21 cellular contexts compared by ENCODE assay signal in the genomic region with DNA sequence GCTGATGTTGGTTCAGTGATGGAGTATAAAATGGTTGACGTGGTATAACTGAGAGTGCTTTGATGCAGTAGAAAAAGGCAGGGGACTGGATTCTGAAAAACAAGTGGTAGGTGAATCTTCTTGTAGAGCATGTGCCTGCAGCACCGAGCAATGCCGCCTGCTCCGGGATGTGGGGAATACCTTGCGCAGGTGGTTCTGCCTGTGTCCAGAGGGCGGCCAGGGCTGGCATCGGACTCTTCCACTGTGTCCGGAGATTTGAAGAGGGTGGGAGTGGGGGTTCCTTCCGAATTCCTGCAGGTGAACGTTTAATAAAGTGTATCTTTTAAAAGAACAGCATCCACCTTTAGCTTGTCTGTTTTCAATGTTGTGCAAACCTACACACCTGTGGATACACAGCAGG.
DNase-seq lines count a peak whose midpoint lies in the region; TF ChIP-seq lines count a peak whose summit lies in the region.
"Had no signal": no experiment of that assay in that cellular context is flagged by ENCODE, and none has a peak within 500 bp of the region (broad histone marks: within the 10 kb centered on the region; RNA-seq: fewer than 3 reads in every experiment).

No MANE protein-coding gene starts in this region.

- H3K4me3 Mint-ChIP-seq in endothelial cell (ENCODE audit: unreplicated experiment) (no peak overlapping the region), immature natural killer cell (no peak overlapping the region)
- no peak overlapping the region for H3K4me3 Mint-ChIP-seq in activated CD4-positive, alpha-beta memory T cell treated with anti-CD3 and anti-CD28 coated beads for 36 hours
- H3K4me3 Mint-ChIP-seq: activated naive CD8-positive, alpha-beta T cell treated with anti-CD3 and anti-CD28 coated beads, Interleukin-2, amount 10 ng/mL, durations not matched to agents 7 days and 5 days; activated T-helper 1 cell treated with anti-CD3 and anti-CD28 coated beads, Interleukin-12 subunit alpha, Interleukin-12 subunit beta, Interleukin-2, Interleukin-4 antibody, amounts not matched to agents 30 ng/mL and 10 ng/mL and 1 ng/mL, durations not matched to agents 14 hours and 24 hours and 36 hours; CD8-positive, alpha-beta memory T cell had no signal

- no peak overlapping the region for H3K9ac ChIP-seq in muscle layer of colon (ENCODE audit: low read length)
- H3K9ac ChIP-seq: SK-N-SH had no signal

- TF ChIP-seq CTCF in HEK293 (tag by site-specific recombination; IDR thresholded peaks at IDR 0.05): no peak
- TF ChIP-seq CTCF in dorsolateral prefrontal cortex (IDR thresholded peaks at IDR 0.05 in 54 of 56, conservative IDR thresholded peaks at IDR 0.05 in 2 of 56; ENCODE audit: low read depth in 1 of 56, partially characterized antibody in 56 of 56): no peak
- TF ChIP-seq CTCF in endothelial cell (IDR thresholded peaks at IDR 0.05; ENCODE audit: unreplicated experiment): no peak

- H3K27ac Mint-ChIP-seq in endothelial cell (ENCODE audit: unreplicated experiment): no peak overlapping the region
- H3K27ac Mint-ChIP-seq in activated CD4-positive, alpha-beta memory T cell treated with anti-CD3 and anti-CD28 coated beads for 36 hours: no peak overlapping the region
- H3K27ac Mint-ChIP-seq in immature natural killer cell: no peak overlapping the region
- H3K27ac Mint-ChIP-seq: activated naive CD8-positive, alpha-beta T cell treated with anti-CD3 and anti-CD28 coated beads, Interleukin-2, amount 10 ng/mL, durations not matched to agents 7 days and 5 days; activated T-helper 1 cell treated with anti-CD3 and anti-CD28 coated beads, Interleukin-12 subunit alpha, Interleukin-12 subunit beta, Interleukin-2, Interleukin-4 antibody, amounts not matched to agents 30 ng/mL and 10 ng/mL and 1 ng/mL, durations not matched to agents 14 hours and 24 hours and 36 hours had no signal

- H3K27me3 ChIP-seq in dorsolateral prefrontal cortex: no peaks in the 10 kb centered on the region
- no peaks in the 10 kb centered on the region for H3K27me3 ChIP-seq in muscle layer of colon (ENCODE audit: control insufficient read depth in 1 of 2, insufficient read depth in 2 of 2, low read length in 2 of 2)
- H3K27me3 ChIP-seq: breast epithelium, pancreas, Peyer's patch had no signal

- peaks cover 21% of the 10 kb centered on the region for H3K36me3 Mint-ChIP-seq in endothelial cell (ENCODE audit: low read depth, unreplicated experiment)
- H3K36me3 Mint-ChIP-seq in activated CD4-positive, alpha-beta memory T cell treated with anti-CD3 and anti-CD28 coated beads for 36 hours: peaks cover 1% of the 10 kb centered on the region
- peaks cover 0 to 10% (median 3%) of the 10 kb centered on the region in 3 donors for H3K36me3 Mint-ChIP-seq in immature natural killer cell
- H3K36me3 Mint-ChIP-seq: activated naive CD8-positive, alpha-beta T cell treated with anti-CD3 and anti-CD28 coated beads, Interleukin-2, amount 10 ng/mL, durations not matched to agents 7 days and 5 days had no signal

- no peaks in the 10 kb centered on the region for H3K9me3 ChIP-seq in HEK293 (ENCODE audit: control insufficient read depth, insufficient read depth, low read depth, low read length)
- H3K9me3 ChIP-seq in muscle layer of colon (ENCODE audit: low read length): no peaks in the 10 kb centered on the region
- H3K9me3 ChIP-seq: breast epithelium, pancreas, Peyer's patch, SK-N-SH had no signal

- H3K4me3 ChIP-seq in HEK293 (ENCODE audit: low read depth, low read length) (no peak overlapping the region), dorsolateral prefrontal cortex (no peak overlapping the region), muscle layer of colon (ENCODE audit: low read depth in 1 of 2, low read length in 2 of 2) (no peak overlapping the region)
- H3K4me3 ChIP-seq: breast epithelium, pancreas, Peyer's patch had no signal

- H3K4me1 ChIP-seq in HEK293 (ENCODE audit: control insufficient read depth, insufficient read depth, low read length) (0 out of 2 replicates have a peak, but pooled peaks cover 5% of the 10 kb centered on the region), muscle layer of colon (ENCODE audit: insufficient read depth, low read length) (peaks cover 91% of the 10 kb centered on the region)

- H3K9me3 Mint-ChIP-seq in endothelial cell (ENCODE audit: unreplicated experiment): no peaks in the 10 kb centered on the region
- H3K9me3 Mint-ChIP-seq in activated CD4-positive, alpha-beta memory T cell treated with anti-CD3 and anti-CD28 coated beads for 36 hours: no peaks in the 10 kb centered on the region
- H3K9me3 Mint-ChIP-seq in immature natural killer cell: no peaks in the 10 kb centered on the region
- H3K9me3 Mint-ChIP-seq: activated naive CD8-positive, alpha-beta T cell treated with anti-CD3 and anti-CD28 coated beads, Interleukin-2, amount 10 ng/mL, durations not matched to agents 7 days and 5 days; activated T-helper 1 cell treated with anti-CD3 and anti-CD28 coated beads, Interleukin-12 subunit alpha, Interleukin-12 subunit beta, Interleukin-2, Interleukin-4 antibody, amounts not matched to agents 30 ng/mL and 10 ng/mL and 1 ng/mL, durations not matched to agents 14 hours and 24 hours and 36 hours; CD8-positive, alpha-beta memory T cell had no signal

- peak in 3 of 10 donors; percentile 7 to 36 (median 26) for DNase-seq in dorsolateral prefrontal cortex
- DNase-seq in substantia nigra (lab: John Stamatoyannopoulos, UW): no peak
- no peak for DNase-seq in DMS79 (lab: John Stamatoyannopoulos, UW)
- DNase-seq in endothelial cell (ENCODE audit: low spot score): no peak
- DNase-seq in activated CD4-positive, alpha-beta memory T cell treated with anti-CD3 and anti-CD28 coated beads for 36 hours: no peak
- no peak for DNase-seq in immature natural killer cell
- DNase-seq: activated CD4-positive, CD25-positive, alpha-beta regulatory T cell treated with anti-CD3 and anti-CD28 coated beads, Interleukin-2, amount 50 U/mL, for 72 hours; activated naive CD8-positive, alpha-beta T cell treated with anti-CD3 and anti-CD28 coated beads, Interleukin-2, amount 10 ng/mL, durations not matched to agents 7 days and 5 days; CD8-positive, alpha-beta memory T cell; DMS79 treated with DMSO at 0.1 percent for 48 hours; effector CD8-positive, alpha-beta T cell; NCI-H1417 treated with DMSO at 0.1 percent for 48 hours; SK-N-SH; stimulated activated CD4-positive, alpha-beta T cell treated with anti-CD3 and anti-CD28 coated beads, Interleukin-4, amount 100 ng/mL, for 4 hours; T1000 had no signal

- CTCF ChIA-PET in HEK293 (lab: Yijun Ruan, JAX): interaction anchor here (0.9 kb wide), 1 partner anchor 36 kb away, joined by 3 read pairs; no protein-coding TSS in a partner anchor
- CTCF ChIA-PET in activated CD4-positive, alpha-beta memory T cell treated with anti-CD3 and anti-CD28 coated beads for 36 hours (lab: Charles Lee): no interaction called here

- POLR2A ChIA-PET in HEK293 (lab: Yijun Ruan, JAX): no interaction called here
- POLR2A ChIA-PET in activated CD4-positive, alpha-beta memory T cell treated with anti-CD3 and anti-CD28 coated beads for 36 hours (lab: Charles Lee): no interaction called here

- H3K4me1 Mint-ChIP-seq in endothelial cell (ENCODE audit: unreplicated experiment) (no peaks in the 10 kb centered on the region), immature natural killer cell (no peaks in the 10 kb centered on the region)
- H3K4me1 Mint-ChIP-seq in activated CD4-positive, alpha-beta memory T cell treated with anti-CD3 and anti-CD28 coated beads for 36 hours (ENCODE audit: low read depth): no peaks in the 10 kb centered on the region
- H3K4me1 Mint-ChIP-seq: activated naive CD8-positive, alpha-beta T cell treated with anti-CD3 and anti-CD28 coated beads, Interleukin-2, amount 10 ng/mL, durations not matched to agents 7 days and 5 days; CD8-positive, alpha-beta memory T cell had no signal

- H3K27me3 Mint-ChIP-seq in endothelial cell (ENCODE audit: unreplicated experiment): peaks cover 6% of the 10 kb centered on the region
- no peaks in the 10 kb centered on the region for H3K27me3 Mint-ChIP-seq in activated CD4-positive, alpha-beta memory T cell treated with anti-CD3 and anti-CD28 coated beads for 36 hours
- no peaks in the 10 kb centered on the region for H3K27me3 Mint-ChIP-seq in immature natural killer cell (ENCODE audit: low read depth in 3 of 3)
- H3K27me3 Mint-ChIP-seq: activated naive CD8-positive, alpha-beta T cell treated with anti-CD3 and anti-CD28 coated beads, Interleukin-2, amount 10 ng/mL, durations not matched to agents 7 days and 5 days had no signal

- H3K36me3 ChIP-seq in HEK293 (ENCODE audit: control insufficient read depth in 2 of 2, insufficient read depth in 1 of 2, low read length in 2 of 2) (peaks cover 4 to 41% of the 10 kb centered on the region in 2 experiments; a peak in 2 of 3 replicates), muscle layer of colon (ENCODE audit: insufficient read depth, low read length) (peaks cover 48% of the 10 kb centered on the region)
- H3K36me3 ChIP-seq: breast epithelium had no signal

- no peak overlapping the region for H3K27ac ChIP-seq in HEK293 (ENCODE audit: extremely low read depth, low read depth, low read length)
- H3K27ac ChIP-seq in dorsolateral prefrontal cortex: peak overlapping the region; percentile 80 to 100 (median 98)
- peak overlapping the region; percentile 53 for H3K27ac ChIP-seq in muscle layer of colon (ENCODE audit: low read depth, low read length)
- peak overlapping the region; percentile 100 for H3K27ac ChIP-seq in substantia nigra (ENCODE audit: low read depth, low read length, poor library complexity, severe bottlenecking)
- H3K27ac ChIP-seq: breast epithelium had no signal

- intact Hi-C loops in dorsolateral prefrontal cortex (cut with DNase I): no loop called here
- intact Hi-C loops in activated CD4-positive, alpha-beta memory T cell treated with anti-CD3 and anti-CD28 coated beads for 36 hours (cut with micrococcal nuclease): no loop called here

TF ChIP-seq in HEK293, 187 proteins besides CTCF, POLR2A, EP300 and RAD21:
- 0 out of 2 replicates have a peak, but pooled peaks have one; percentile 9 for TF ChIP-seq ZIC2 (tag by site-specific recombination; IDR thresholded peaks at IDR 0.05)
- TF ChIP-seq, protein P1, sequence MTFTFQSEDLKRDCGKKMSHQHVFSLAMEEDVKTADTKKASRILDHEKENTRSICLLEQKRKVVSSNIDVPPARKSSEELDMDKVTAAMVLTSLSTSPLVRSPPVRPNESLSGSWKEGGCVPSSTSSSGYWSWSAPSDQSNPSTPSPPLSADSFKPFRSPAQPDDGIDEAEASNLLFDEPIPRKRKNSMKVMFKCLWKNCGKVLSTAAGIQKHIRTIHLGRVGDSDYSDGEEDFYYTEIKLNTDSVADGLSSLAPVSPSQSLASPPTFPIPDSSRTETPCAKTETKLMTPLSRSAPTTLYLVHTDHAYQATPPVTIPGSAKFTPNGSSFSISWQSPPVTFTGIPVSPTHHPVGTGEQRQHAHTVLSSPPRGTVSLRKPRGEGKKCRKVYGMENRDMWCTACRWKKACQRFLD (tag by site-specific recombination; IDR thresholded peaks at IDR 0.05): no peak
- TF ChIP-seq ZNF561 (tag by site-specific recombination; IDR thresholded peaks at IDR 0.05; ENCODE audit: borderline replicate concordance): no peak
- TF ChIP-seq MYNN (tag by site-specific recombination; IDR thresholded peaks at IDR 0.05; ENCODE audit: borderline replicate concordance): no peak
